ENCODE assay signal across 16 cellular contexts in the genomic region with DNA sequence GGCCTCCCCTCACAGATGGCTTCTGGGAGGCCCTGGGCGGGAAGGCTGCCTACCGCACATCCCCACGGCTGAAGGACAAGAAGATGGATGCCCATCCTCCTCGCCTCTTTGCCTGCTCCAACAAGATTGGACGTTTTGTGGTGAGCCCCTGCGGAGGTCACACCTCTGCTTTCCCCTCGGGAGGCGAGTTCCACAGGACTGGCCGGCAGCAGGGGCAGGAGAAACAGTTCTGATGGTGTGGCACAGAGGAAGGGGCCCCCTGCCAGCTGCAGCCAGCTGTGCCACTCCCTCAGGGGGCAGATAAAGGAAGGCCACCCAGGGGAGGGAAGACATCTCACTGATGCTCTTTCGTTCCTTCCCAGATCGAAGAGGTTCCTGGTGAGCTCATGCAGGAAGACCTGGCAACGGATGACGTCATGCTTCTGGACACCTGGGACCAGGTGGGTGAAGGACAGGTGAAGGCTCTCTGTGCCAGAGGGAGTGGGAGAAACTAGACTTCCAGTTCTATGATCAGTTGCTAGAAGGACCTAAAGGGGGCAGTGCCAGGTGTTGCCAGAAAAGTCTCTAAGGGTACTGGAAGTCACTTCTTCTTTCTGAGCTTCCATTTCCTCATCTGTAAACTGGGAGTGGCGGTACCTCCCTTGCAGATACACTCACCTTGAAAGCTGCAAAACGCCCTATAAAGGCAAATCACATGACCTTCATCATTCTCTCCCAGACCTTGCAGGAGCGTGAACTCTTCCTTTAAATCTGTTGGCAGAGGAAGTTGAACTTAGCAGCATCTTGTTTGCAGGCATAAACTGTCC. TPM values are rescaled to one million over a fixed set of nuclear protein-coding genes. Genes with fewer than 3 reads are reported as not detected.
DNase-seq lines count a peak whose midpoint lies in the region; ATAC-seq and TF ChIP-seq lines count a peak whose summit lies in the region.
"Had no signal": no experiment of that assay in that cellular context is flagged by ENCODE, and none has a peak within 500 bp of the region (broad histone marks: within the 10 kb centered on the region; RNA-seq: fewer than 3 reads in every experiment).

No MANE protein-coding gene starts in this region.

- H3K36me3 Mint-ChIP-seq in activated T-helper 1 cell treated with anti-CD3 and anti-CD28 coated beads, Interleukin-12 subunit alpha, Interleukin-12 subunit beta, Interleukin-2, Interleukin-4 antibody, amounts not matched to agents 30 ng/mL and 10 ng/mL and 1 ng/mL, durations not matched to agents 14 hours and 24 hours and 36 hours (ENCODE audit: low read depth), result peaks cover 11% of the 10 kb centered on the region
- H3K36me3 Mint-ChIP-seq: activated naive CD4-positive, alpha-beta T cell treated with anti-CD3 and anti-CD28 coated beads, Interleukin-2, amount 10 ng/mL, durations not matched to agents 7 days and 5 days had no signal

- H3K27ac ChIP-seq in caudate nucleus (ENCODE audit: low read depth, low read length) (peak overlapping the region; percentile 22), muscle layer of colon (ENCODE audit: low read depth, low read length) (peak overlapping the region; percentile 48), upper lobe of left lung (peak overlapping the region; percentile 3 to 89 (median 74))
- H3K27ac ChIP-seq: body of pancreas, VCaP had no signal

- no peak for TF ChIP-seq CTCF in upper lobe of left lung (IDR thresholded peaks at IDR 0.05)

- H3K4me3 ChIP-seq in muscle layer of colon (ENCODE audit: low read depth in 1 of 2, low read length in 2 of 2), result no peak overlapping the region
- H3K4me3 ChIP-seq in upper lobe of left lung, result no peak overlapping the region
- H3K4me3 ChIP-seq: body of pancreas had no signal

- H3K4me1 ChIP-seq in muscle layer of colon (ENCODE audit: insufficient read depth, low read length) (peaks cover 38% of the 10 kb centered on the region), upper lobe of left lung (peaks cover 35 to 59% (median 46%) of the 10 kb centered on the region in 4 donors)
- H3K4me1 ChIP-seq: body of pancreas had no signal

- no peaks in the 10 kb centered on the region for H3K27me3 ChIP-seq in muscle layer of colon (ENCODE audit: control insufficient read depth in 1 of 2, insufficient read depth in 2 of 2, low read length in 2 of 2)
- H3K27me3 ChIP-seq in upper lobe of left lung, result no peaks in the 10 kb centered on the region
- H3K27me3 ChIP-seq: body of pancreas had no signal

- intact Hi-C loops in Right ventricle myocardium superior (cut with DNase I), result no loop called here
- intact Hi-C loops in Right ventricle myocardium inferior (cut with DNase I), result no loop called here
- intact Hi-C loops in activated T-helper 1 cell treated with anti-CD3 and anti-CD28 coated beads, Interleukin-12 subunit alpha, Interleukin-12 subunit beta, Interleukin-2, Interleukin-4 antibody, amounts not matched to agents 30 ng/mL and 10 ng/mL and 1 ng/mL, durations not matched to agents 14 hours and 24 hours and 36 hours (cut with micrococcal nuclease), result no loop called here

- H3K27ac Mint-ChIP-seq in activated T-helper 1 cell treated with anti-CD3 and anti-CD28 coated beads, Interleukin-12 subunit alpha, Interleukin-12 subunit beta, Interleukin-2, Interleukin-4 antibody, amounts not matched to agents 30 ng/mL and 10 ng/mL and 1 ng/mL, durations not matched to agents 14 hours and 24 hours and 36 hours, result no peak overlapping the region
- H3K27ac Mint-ChIP-seq: activated naive CD4-positive, alpha-beta T cell treated with anti-CD3 and anti-CD28 coated beads, Interleukin-2, amount 10 ng/mL, durations not matched to agents 7 days and 5 days had no signal

- ATAC-seq in Right ventricle myocardium superior (ENCODE audit: poor library complexity) (no peak), Right ventricle myocardium inferior (no peak), upper lobe of left lung (ENCODE audit: low FRiP score in 2 of 2) (no peak)
- ATAC-seq: body of pancreas had no signal

- no peaks in the 10 kb centered on the region for H3K27me3 Mint-ChIP-seq in activated T-helper 1 cell treated with anti-CD3 and anti-CD28 coated beads, Interleukin-12 subunit alpha, Interleukin-12 subunit beta, Interleukin-2, Interleukin-4 antibody, amounts not matched to agents 30 ng/mL and 10 ng/mL and 1 ng/mL, durations not matched to agents 14 hours and 24 hours and 36 hours (ENCODE audit: insufficient read depth)
- H3K27me3 Mint-ChIP-seq: activated naive CD4-positive, alpha-beta T cell treated with anti-CD3 and anti-CD28 coated beads, Interleukin-2, amount 10 ng/mL, durations not matched to agents 7 days and 5 days had no signal

- H3K4me3 Mint-ChIP-seq in activated T-helper 1 cell treated with anti-CD3 and anti-CD28 coated beads, Interleukin-12 subunit alpha, Interleukin-12 subunit beta, Interleukin-2, Interleukin-4 antibody, amounts not matched to agents 30 ng/mL and 10 ng/mL and 1 ng/mL, durations not matched to agents 14 hours and 24 hours and 36 hours, result no peak overlapping the region
- H3K4me3 Mint-ChIP-seq: activated naive CD4-positive, alpha-beta T cell treated with anti-CD3 and anti-CD28 coated beads, Interleukin-2, amount 10 ng/mL, durations not matched to agents 7 days and 5 days had no signal

- H3K36me3 ChIP-seq in muscle layer of colon (ENCODE audit: insufficient read depth, low read length) (peaks cover 98% of the 10 kb centered on the region), upper lobe of left lung (peaks cover 36 to 100% (median 87%) of the 10 kb centered on the region in 4 donors)

- H3K9me3 Mint-ChIP-seq in activated T-helper 1 cell treated with anti-CD3 and anti-CD28 coated beads, Interleukin-12 subunit alpha, Interleukin-12 subunit beta, Interleukin-2, Interleukin-4 antibody, amounts not matched to agents 30 ng/mL and 10 ng/mL and 1 ng/mL, durations not matched to agents 14 hours and 24 hours and 36 hours, result no peaks in the 10 kb centered on the region
- H3K9me3 Mint-ChIP-seq: activated naive CD4-positive, alpha-beta T cell treated with anti-CD3 and anti-CD28 coated beads, Interleukin-2, amount 10 ng/mL, durations not matched to agents 7 days and 5 days had no signal

- WGBS in upper lobe of left lung, 2 donors, result 83 to 84% methylated on average over 10 to 16 of the region's 16 CpGs

- H3K4me1 Mint-ChIP-seq in activated T-helper 1 cell treated with anti-CD3 and anti-CD28 coated beads, Interleukin-12 subunit alpha, Interleukin-12 subunit beta, Interleukin-2, Interleukin-4 antibody, amounts not matched to agents 30 ng/mL and 10 ng/mL and 1 ng/mL, durations not matched to agents 14 hours and 24 hours and 36 hours (ENCODE audit: low read depth), result no peaks in the 10 kb centered on the region
- H3K4me1 Mint-ChIP-seq: activated naive CD4-positive, alpha-beta T cell treated with anti-CD3 and anti-CD28 coated beads, Interleukin-2, amount 10 ng/mL, durations not matched to agents 7 days and 5 days had no signal

- TF ChIP-seq EP300 in upper lobe of left lung (IDR thresholded peaks at IDR 0.05), result no peak

- TF ChIP-seq POLR2A in upper lobe of left lung (IDR thresholded peaks at IDR 0.05), result no peak

- peak; percentile 40 for DNase-seq in Right ventricle myocardium superior
- DNase-seq in Right ventricle myocardium inferior (ENCODE audit: missing footprints), result no peak
- DNase-seq in caudate nucleus (lab: John Stamatoyannopoulos, UW), result no peak
- peak in 1 of 2 donors; percentile 35 for DNase-seq in upper lobe of left lung
- no peak for DNase-seq in stimulated activated CD4-positive, alpha-beta T cell treated with anti-CD3 and anti-CD28 coated beads, Interleukin-4, amount 100 ng/mL, for 1 hour
- DNase-seq in activated T-helper 1 cell treated with anti-CD3 and anti-CD28 coated beads, Interleukin-12 subunit alpha, Interleukin-12 subunit beta, Interleukin-2, Interleukin-4 antibody, amounts not matched to agents 30 ng/mL and 10 ng/mL and 1 ng/mL, durations not matched to agents 14 hours and 24 hours and 36 hours (ENCODE audit: low spot score), result no peak
- no peak for DNase-seq in NCI-H345 treated with DMSO at 0.1 percent for 48 hours (lab: John Stamatoyannopoulos, UW; ENCODE audit: unreplicated experiment)
- DNase-seq: activated naive CD4-positive, alpha-beta T cell treated with anti-CD3 and anti-CD28 coated beads, Interleukin-2, amount 10 ng/mL, durations not matched to agents 7 days and 5 days; body of pancreas; Caco-2; GOT3; head of caudate nucleus; NCI-H2171; stimulated activated CD4-positive, alpha-beta T cell treated with anti-CD3 and anti-CD28 coated beads, Interleukin-2, amount 100 ng/mL, for 24 hours had no signal

- H3K9me3 ChIP-seq in muscle layer of colon (ENCODE audit: low read length), result no peaks in the 10 kb centered on the region
- no peaks in the 10 kb centered on the region for H3K9me3 ChIP-seq in upper lobe of left lung
- H3K9me3 ChIP-seq: body of pancreas, Caco-2 had no signal

- no peak overlapping the region for H3K9ac ChIP-seq in muscle layer of colon (ENCODE audit: low read length)

RNA-seq across cellular contexts. Expression of a gene that starts 41.0 kb away (rescaled TPM):
- total RNA-seq in Right ventricle myocardium superior (155 TPM), Right ventricle myocardium inferior (194 TPM), upper lobe of left lung (100 to 1,000 TPM in 5 of 6 donors, 10 to 100 TPM in 1; 96.4 to 480 (median 362) TPM)
- total RNA-seq in activated T-helper 1 cell treated with anti-CD3 and anti-CD28 coated beads, Interleukin-12 subunit alpha, Interleukin-12 subunit beta, Interleukin-2, Interleukin-4 antibody, amounts not matched to agents 30 ng/mL and 10 ng/mL and 1 ng/mL, durations not matched to agents 14 hours and 24 hours and 36 hours, result 51.1 and 51.7 TPM in 2 replicates

Comparison
In these comparisons a context has a peak if more than half of its experiments do, and no peak if none do; other contexts are left out.
1. H3K27ac ChIP-seq: peak in every context shown above with its lines; median percentile 74 in upper lobe of left lung; 48 in muscle layer of colon; 22 in caudate nucleus.